In genomic region chr5:74075496-74075895, GRCh38 we compare ENCODE assay signal across 29 cellular contexts.
DNase-seq lines count a peak whose midpoint lies in the region; ATAC-seq and TF ChIP-seq lines count a peak whose summit lies in the region.
"Had no signal": no experiment of that assay in that cellular context is flagged by ENCODE, and none has a peak within 500 bp of the region (broad histone marks: within the 10 kb centered on the region; RNA-seq: fewer than 3 reads in every experiment).

No MANE protein-coding gene starts in this region.

- ATAC-seq in HG02798 (IDR thresholded peaks at IDR 0.05; ENCODE audit: poor library complexity, unreplicated experiment) = no peak
- ATAC-seq: activated naive CD4-positive, alpha-beta T cell treated with anti-CD3 and anti-CD28 coated beads, Interleukin-2, amount 50 U/mL, for 72 hours; gastroesophageal sphincter; K562; left lobe of liver; stimulated activated effector memory CD8-positive, alpha-beta T cell treated with anti-CD3 and anti-CD28 coated beads, Interleukin-12 subunit alpha, Interleukin-12 subunit beta, amount 100 ng/mL, for 72 hours had no signal

- H3K4me2 ChIP-seq in Loucy (ENCODE audit: low read depth, low read length, poor library complexity, severe bottlenecking) = peak overlapping the region; percentile 4

- H4K20me1 ChIP-seq in Loucy (ENCODE audit: insufficient read depth, low read length, poor library complexity, severe bottlenecking) = no peaks in the 10 kb centered on the region

- H3K36me3 Mint-ChIP-seq in mesothelial cell of epicardium = no peaks in the 10 kb centered on the region
- H3K36me3 Mint-ChIP-seq: activated naive CD4-positive, alpha-beta T cell treated with anti-CD3 and anti-CD28 coated beads, Interleukin-2, amount 50 U/mL, for 72 hours; memory B cell; stimulated activated effector memory CD8-positive, alpha-beta T cell treated with anti-CD3 and anti-CD28 coated beads, Interleukin-12 subunit alpha, Interleukin-12 subunit beta, amount 100 ng/mL, for 72 hours had no signal

- H3K4me3 ChIP-seq in Loucy (ENCODE audit: low read length, poor library complexity, severe bottlenecking) (no peak overlapping the region), thyroid gland (replicated peaks in 1 of 3) (no peak overlapping the region)
- H3K4me3 ChIP-seq: breast epithelium, gastroesophageal sphincter, K562, transverse colon had no signal

- intact Hi-C loops in thyroid gland (cut with DNase I) = no loop called here

- DNase-seq in mesothelial cell of epicardium (ENCODE audit: low spot score in 2 of 2, unreplicated experiment in 2 of 2) (no peak), thyroid gland (no peak), NCI-H1105 treated with DMSO at 0.1 percent for 48 hours (lab: John Stamatoyannopoulos, UW) (no peak)
- DNase-seq in central memory CD4-positive, alpha-beta T cell = no peak
- DNase-seq: activated CD4-positive, alpha-beta T cell treated with anti-CD3 and anti-CD28 coated beads, Interleukin-2, amount 10 ng/mL, durations not matched to agents 24 days and 14 days; activated CD8-positive, alpha-beta memory T cell treated with anti-CD3 and anti-CD28 coated beads for 24 hours; activated T-cell treated with anti-CD3 and anti-CD28 coated beads for 4 hours; amygdala; C1 segment of cervical spinal cord; DND-41; GF-D8; hippocampal formation; NCI-H1092; NCI-H1930; SIG-M5; stimulated activated CD4-positive, alpha-beta T cell treated with anti-CD3 and anti-CD28 coated beads, Interleukin-15, amount 100 ng/mL, for 24 hours; SW 1271; transverse colon had no signal

- H3K9me2 ChIP-seq in Loucy (replicated peaks; ENCODE audit: low read depth, low read length) = no peaks in the 10 kb centered on the region

- no peak overlapping the region for H3K4me3 Mint-ChIP-seq in mesothelial cell of epicardium
- H3K4me3 Mint-ChIP-seq: activated CD4-positive, alpha-beta T cell treated with anti-CD3 and anti-CD28 coated beads, Interleukin-2, amount 10 ng/mL, durations not matched to agents 24 days and 14 days; memory B cell; stimulated activated effector memory CD8-positive, alpha-beta T cell treated with anti-CD3 and anti-CD28 coated beads, Interleukin-12 subunit alpha, Interleukin-12 subunit beta, amount 100 ng/mL, for 72 hours had no signal

- H2AFZ ChIP-seq in Loucy (ENCODE audit: low read length) = peak overlapping the region; percentile 59; the same call in 1 of the 2 replicates

- no peaks in the 10 kb centered on the region for H3K9me3 Mint-ChIP-seq in mesothelial cell of epicardium
- H3K9me3 Mint-ChIP-seq: activated CD4-positive, alpha-beta T cell treated with anti-CD3 and anti-CD28 coated beads, Interleukin-2, amount 10 ng/mL, durations not matched to agents 24 days and 14 days; activated naive CD4-positive, alpha-beta T cell treated with anti-CD3 and anti-CD28 coated beads, Interleukin-2, amount 50 U/mL, for 72 hours; stimulated activated effector memory CD8-positive, alpha-beta T cell treated with anti-CD3 and anti-CD28 coated beads, Interleukin-12 subunit alpha, Interleukin-12 subunit beta, amount 100 ng/mL, for 72 hours had no signal

- no peak for TF ChIP-seq CTCF in Loucy (conservative IDR thresholded peaks at IDR 0.05; ENCODE audit: low read length)
- no peak for TF ChIP-seq CTCF in VCaP (conservative IDR thresholded peaks at IDR 0.05)
- TF ChIP-seq CTCF in mesothelial cell of epicardium (IDR thresholded peaks at IDR 0.05; ENCODE audit: unreplicated experiment) = no peak
- TF ChIP-seq CTCF in thyroid gland (IDR thresholded peaks at IDR 0.05) = no peak

- TF ChIP-seq POLR2A in thyroid gland (IDR thresholded peaks at IDR 0.05) = no peak

- H3K9me3 ChIP-seq in Loucy (ENCODE audit: insufficient read depth, low read depth, low read length) = no peaks in the 10 kb centered on the region
- no peaks in the 10 kb centered on the region for H3K9me3 ChIP-seq in thyroid gland
- H3K9me3 ChIP-seq: breast epithelium, gastroesophageal sphincter, neutrophil, transverse colon had no signal

- H3K9ac ChIP-seq in Loucy (ENCODE audit: low read depth, low read length, poor library complexity, severe bottlenecking) = no peak overlapping the region

- WGBS in thyroid gland, 2 donors = 67 to 69% methylated on average over 5 of the region's 5 CpGs

- H3K4me1 ChIP-seq in Loucy (ENCODE audit: insufficient read depth, low read length, poor library complexity, severe bottlenecking) (peaks cover 53% of the 10 kb centered on the region), thyroid gland (peaks cover 17 to 20% of the 10 kb centered on the region in 2 donors)
- H3K4me1 ChIP-seq: breast epithelium, gastroesophageal sphincter, transverse colon had no signal

- H3K27ac ChIP-seq in VCaP (peak overlapping the region; percentile 65), thyroid gland (peak overlapping the region; percentile 2 to 85 (median 75))
- H3K27ac ChIP-seq: gastroesophageal sphincter, neutrophil, transverse colon had no signal

- H3F3A ChIP-seq in Loucy (ENCODE audit: low read depth) = 0 out of 2 replicates have a peak, but pooled peaks cover 2% of the 10 kb centered on the region

- H3K27me3 Mint-ChIP-seq in mesothelial cell of epicardium (ENCODE audit: low read depth) = no peaks in the 10 kb centered on the region
- H3K27me3 Mint-ChIP-seq: activated CD4-positive, alpha-beta T cell treated with anti-CD3 and anti-CD28 coated beads, Interleukin-2, amount 10 ng/mL, durations not matched to agents 24 days and 14 days had no signal

- peak overlapping the region; percentile 66 for H3K27ac Mint-ChIP-seq in mesothelial cell of epicardium
- H3K27ac Mint-ChIP-seq: activated CD4-positive, alpha-beta T cell treated with anti-CD3 and anti-CD28 coated beads, Interleukin-2, amount 10 ng/mL, durations not matched to agents 24 days and 14 days; activated naive CD4-positive, alpha-beta T cell treated with anti-CD3 and anti-CD28 coated beads, Interleukin-2, amount 50 U/mL, for 72 hours; memory B cell; stimulated activated effector memory CD8-positive, alpha-beta T cell treated with anti-CD3 and anti-CD28 coated beads, Interleukin-12 subunit alpha, Interleukin-12 subunit beta, amount 100 ng/mL, for 72 hours had no signal

- no peaks in the 10 kb centered on the region for H3K36me3 ChIP-seq in Loucy (ENCODE audit: insufficient read depth, low read length)
- H3K36me3 ChIP-seq in thyroid gland = no peaks in the 10 kb centered on the region
- H3K36me3 ChIP-seq: breast epithelium, gastroesophageal sphincter, neutrophil, transverse colon had no signal

- no peaks in the 10 kb centered on the region for H3K27me3 ChIP-seq in Loucy (ENCODE audit: insufficient read depth, low read length, poor library complexity, severe bottlenecking)
- no peaks in the 10 kb centered on the region for H3K27me3 ChIP-seq in thyroid gland
- H3K27me3 ChIP-seq: breast epithelium, gastroesophageal sphincter, neutrophil, transverse colon had no signal

- peaks cover 75% of the 10 kb centered on the region for H3K4me1 Mint-ChIP-seq in mesothelial cell of epicardium
- H3K4me1 Mint-ChIP-seq: activated CD4-positive, alpha-beta T cell treated with anti-CD3 and anti-CD28 coated beads, Interleukin-2, amount 10 ng/mL, durations not matched to agents 24 days and 14 days; memory B cell; stimulated activated effector memory CD8-positive, alpha-beta T cell treated with anti-CD3 and anti-CD28 coated beads, Interleukin-12 subunit alpha, Interleukin-12 subunit beta, amount 100 ng/mL, for 72 hours had no signal

- H3K79me2 ChIP-seq in Loucy (ENCODE audit: insufficient read depth, low read length) = no peaks in the 10 kb centered on the region
